In genomic region chr12:22687677-22688076, GRCh38 we compare ENCODE assay signal across 9 cellular contexts.
A peak's percentile ranks its signal among the peaks of the same experiment; 100 is the strongest.
DNase-seq lines count a peak whose midpoint lies in the region; ATAC-seq and FAIRE-seq lines count a peak whose summit lies in the region.
"Had no signal": no experiment of that assay in that cellular context is flagged by ENCODE, and none has a peak within 500 bp of the region (broad histone marks: within the 10 kb centered on the region; RNA-seq: fewer than 3 reads in every experiment).

No MANE protein-coding gene starts in this region.

- peak; percentile 21 for FAIRE-seq in RCC 7860 (lab: Jason Lieb, UNC)

- H3K27ac ChIP-seq in substantia nigra (ENCODE audit: low read depth, low read length, poor library complexity, severe bottlenecking) = no peak overlapping the region
- H3K27ac ChIP-seq: VCaP had no signal

- ATAC-seq in GM18907 (IDR thresholded peaks at IDR 0.05; ENCODE audit: unreplicated experiment) (peak; percentile 84), HG02870 (IDR thresholded peaks at IDR 0.05; ENCODE audit: unreplicated experiment) (peak; percentile 82)

- no peak for DNase-seq in RCC 7860 (ENCODE audit: low spot score)
- DNase-seq in glomerular endothelial cell (ENCODE audit: extremely low read depth, low read depth, low spot score) = peak; percentile 84
- DNase-seq in NCI-H1417 treated with DMSO at 0.1 percent for 48 hours (lab: John Stamatoyannopoulos, UW) = no peak
- no peak for DNase-seq in NCI-H69 (lab: John Stamatoyannopoulos, UW)
- DNase-seq in substantia nigra (lab: John Stamatoyannopoulos, UW) = no peak
- no peak for DNase-seq in NCI-H2029 treated with DMSO at 0.1 percent for 48 hours (lab: John Stamatoyannopoulos, UW)
